ENCODE assay signal across 1 cellular context in the genomic region with DNA sequence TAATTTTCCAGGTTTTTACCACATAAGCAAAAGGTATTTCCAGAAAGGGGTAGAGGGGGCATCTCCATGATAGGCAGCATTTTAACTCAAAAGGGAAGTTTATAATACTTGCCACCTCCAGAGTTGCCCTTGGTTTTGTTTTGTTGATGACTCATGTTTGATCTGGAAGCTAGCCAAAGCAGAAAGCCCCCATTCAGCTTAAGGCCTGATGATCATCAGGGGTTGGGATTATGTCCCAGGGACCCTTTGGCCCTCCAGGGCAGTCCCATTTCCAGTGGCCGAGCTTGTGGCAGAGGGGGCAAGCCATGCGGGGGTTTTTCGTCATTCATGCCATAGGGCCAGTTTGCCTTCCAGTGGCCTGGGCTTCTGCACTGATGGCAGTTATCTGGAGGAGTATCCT.
A peak's percentile ranks its signal among the peaks of the same experiment; 100 is the strongest.
TF ChIP-seq lines count a peak whose summit lies in the region.

No MANE protein-coding gene starts in this region.

TF ChIP-seq in K562, 482 proteins besides CTCF, POLR2A, EP300 and RAD21 (continued from another document):
- TF ChIP-seq CHD7 (IDR thresholded peaks at IDR 0.05; ENCODE audit: low read depth, low read length) (no peak), DPF2 (IDR thresholded peaks at IDR 0.05) (peak; percentile 68), KLF16 (IDR thresholded peaks at IDR 0.05) (no peak), HDGF (IDR thresholded peaks at IDR 0.05) (no peak), SAFB (IDR thresholded peaks at IDR 0.05; ENCODE audit: borderline replicate concordance, low read depth, low read length) (no peak), ZBTB7A (IDR thresholded peaks at IDR 0.05; ENCODE audit: borderline replicate concordance, control insufficient read depth, low read depth, low read length) (peak; percentile 60; the same call in 1 of the 2 replicates), SMARCE1 (IDR thresholded peaks at IDR 0.05) (peak; percentile 55; the same call in 1 of the 2 replicates), HDAC3 (IDR thresholded peaks at IDR 0.05; ENCODE audit: borderline replicate concordance, partially characterized antibody) (no peak), ARNT (IDR thresholded peaks at IDR 0.05) (no peak), U2AF1 (optimal IDR thresholded peaks at IDR 0.05; ENCODE audit: low read depth, low read length) (no peak), FUS (optimal IDR thresholded peaks at IDR 0.05; ENCODE audit: low read depth, low read length) (no peak), ZNF316 (IDR thresholded peaks at IDR 0.05) (peak; percentile 48), C11orf30 (IDR thresholded peaks at IDR 0.05; ENCODE audit: low read depth) (peak; percentile 60), ZNF124 (CRISPR knock-in tag; IDR thresholded peaks at IDR 0.05) (no peak), CBX5 (IDR thresholded peaks at IDR 0.05; ENCODE audit: borderline replicate concordance, low read depth) (no peak), JUND (IDR thresholded peaks at IDR 0.05; ENCODE audit: borderline replicate concordance, low read depth, low read length) (peak; percentile 82), JUND (tag; IDR thresholded peaks at IDR 0.05; ENCODE audit: borderline replicate concordance, low read depth, low read length) (peak; percentile 48; the same call in 1 of the 3 replicates), MAFG (tag; conservative IDR thresholded peaks at IDR 0.05) (peak; percentile 39), ZNF165 (CRISPR knock-in tag; IDR thresholded peaks at IDR 0.05; ENCODE audit: borderline replicate concordance) (no peak)
- TF ChIP-seq, protein P1, sequence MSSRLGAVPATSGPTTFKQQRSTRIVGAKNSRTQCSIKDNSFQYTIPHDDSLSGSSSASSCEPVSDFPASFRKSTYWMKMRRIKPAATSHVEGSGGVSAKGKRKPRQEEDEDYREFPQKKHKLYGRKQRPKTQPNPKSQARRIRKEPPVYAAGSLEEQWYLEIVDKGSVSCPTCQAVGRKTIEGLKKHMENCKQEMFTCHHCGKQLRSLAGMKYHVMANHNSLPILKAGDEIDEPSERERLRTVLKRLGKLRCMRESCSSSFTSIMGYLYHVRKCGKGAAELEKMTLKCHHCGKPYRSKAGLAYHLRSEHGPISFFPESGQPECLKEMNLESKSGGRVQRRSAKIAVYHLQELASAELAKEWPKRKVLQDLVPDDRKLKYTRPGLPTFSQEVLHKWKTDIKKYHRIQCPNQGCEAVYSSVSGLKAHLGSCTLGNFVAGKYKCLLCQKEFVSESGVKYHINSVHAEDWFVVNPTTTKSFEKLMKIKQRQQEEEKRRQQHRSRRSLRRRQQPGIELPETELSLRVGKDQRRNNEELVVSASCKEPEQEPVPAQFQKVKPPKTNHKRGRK (tag; IDR thresholded peaks at IDR 0.05): no peak
- TF ChIP-seq, protein P2, sequence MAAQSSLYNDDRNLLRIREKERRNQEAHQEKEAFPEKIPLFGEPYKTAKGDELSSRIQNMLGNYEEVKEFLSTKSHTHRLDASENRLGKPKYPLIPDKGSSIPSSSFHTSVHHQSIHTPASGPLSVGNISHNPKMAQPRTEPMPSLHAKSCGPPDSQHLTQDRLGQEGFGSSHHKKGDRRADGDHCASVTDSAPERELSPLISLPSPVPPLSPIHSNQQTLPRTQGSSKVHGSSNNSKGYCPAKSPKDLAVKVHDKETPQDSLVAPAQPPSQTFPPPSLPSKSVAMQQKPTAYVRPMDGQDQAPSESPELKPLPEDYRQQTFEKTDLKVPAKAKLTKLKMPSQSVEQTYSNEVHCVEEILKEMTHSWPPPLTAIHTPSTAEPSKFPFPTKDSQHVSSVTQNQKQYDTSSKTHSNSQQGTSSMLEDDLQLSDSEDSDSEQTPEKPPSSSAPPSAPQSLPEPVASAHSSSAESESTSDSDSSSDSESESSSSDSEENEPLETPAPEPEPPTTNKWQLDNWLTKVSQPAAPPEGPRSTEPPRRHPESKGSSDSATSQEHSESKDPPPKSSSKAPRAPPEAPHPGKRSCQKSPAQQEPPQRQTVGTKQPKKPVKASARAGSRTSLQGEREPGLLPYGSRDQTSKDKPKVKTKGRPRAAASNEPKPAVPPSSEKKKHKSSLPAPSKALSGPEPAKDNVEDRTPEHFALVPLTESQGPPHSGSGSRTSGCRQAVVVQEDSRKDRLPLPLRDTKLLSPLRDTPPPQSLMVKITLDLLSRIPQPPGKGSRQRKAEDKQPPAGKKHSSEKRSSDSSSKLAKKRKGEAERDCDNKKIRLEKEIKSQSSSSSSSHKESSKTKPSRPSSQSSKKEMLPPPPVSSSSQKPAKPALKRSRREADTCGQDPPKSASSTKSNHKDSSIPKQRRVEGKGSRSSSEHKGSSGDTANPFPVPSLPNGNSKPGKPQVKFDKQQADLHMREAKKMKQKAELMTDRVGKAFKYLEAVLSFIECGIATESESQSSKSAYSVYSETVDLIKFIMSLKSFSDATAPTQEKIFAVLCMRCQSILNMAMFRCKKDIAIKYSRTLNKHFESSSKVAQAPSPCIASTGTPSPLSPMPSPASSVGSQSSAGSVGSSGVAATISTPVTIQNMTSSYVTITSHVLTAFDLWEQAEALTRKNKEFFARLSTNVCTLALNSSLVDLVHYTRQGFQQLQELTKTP (IDR thresholded peaks at IDR 0.05; ENCODE audit: low read depth in 1 of 2, partially characterized antibody in 2 of 2): no peak
- TF ChIP-seq, protein P3, sequence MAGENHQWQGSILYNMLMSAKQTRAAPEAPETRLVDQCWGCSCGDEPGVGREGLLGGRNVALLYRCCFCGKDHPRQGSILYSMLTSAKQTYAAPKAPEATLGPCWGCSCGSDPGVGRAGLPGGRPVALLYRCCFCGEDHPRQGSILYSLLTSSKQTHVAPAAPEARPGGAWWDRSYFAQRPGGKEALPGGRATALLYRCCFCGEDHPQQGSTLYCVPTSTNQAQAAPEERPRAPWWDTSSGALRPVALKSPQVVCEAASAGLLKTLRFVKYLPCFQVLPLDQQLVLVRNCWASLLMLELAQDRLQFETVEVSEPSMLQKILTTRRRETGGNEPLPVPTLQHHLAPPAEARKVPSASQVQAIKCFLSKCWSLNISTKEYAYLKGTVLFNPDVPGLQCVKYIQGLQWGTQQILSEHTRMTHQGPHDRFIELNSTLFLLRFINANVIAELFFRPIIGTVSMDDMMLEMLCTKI (IDR thresholded peaks at IDR 0.05; ENCODE audit: partially characterized antibody): no peak
